ENCODE assay signal across 8 cellular contexts in genomic region chr1:62530516-62531154, GRCh38.
A peak's percentile ranks its signal among the peaks of the same experiment; 100 is the strongest.
DNase-seq lines count a peak whose midpoint lies in the region; ATAC-seq and TF ChIP-seq lines count a peak whose summit lies in the region.

No MANE protein-coding gene starts in this region.

- DNase-seq in DMS 273 (lab: John Stamatoyannopoulos, UW; ENCODE audit: unreplicated experiment) (peak; percentile 53), DMS 273 treated with DMSO at 0.1 percent for 48 hours (lab: John Stamatoyannopoulos, UW) (no peak), glomerular visceral epithelial cell (ENCODE audit: extremely low spot score) (peak; percentile 37), retina (peak; percentile 49), NCI-H2171 treated with DMSO at 0.1 percent for 48 hours (lab: John Stamatoyannopoulos, UW) (no peak), NCI-H446 (lab: John Stamatoyannopoulos, UW) (no peak), NCI-H1092 (lab: John Stamatoyannopoulos, UW) (no peak)

- peak; percentile 69 for ATAC-seq in SK-N-SH treated with all-trans-retinoic acid at 6 μM for 48 hours

TF ChIP-seq in SK-N-SH treated with all-trans-retinoic acid at 6 μM for 48 hours, 23 proteins besides CTCF, POLR2A, EP300 and RAD21:
- TF ChIP-seq RARB (CRISPR knock-in tag; IDR thresholded peaks at IDR 0.05), result no peak
- no peak for TF ChIP-seq CSRNP3 (CRISPR knock-in tag; IDR thresholded peaks at IDR 0.05)
- TF ChIP-seq TOX (CRISPR knock-in tag; IDR thresholded peaks at IDR 0.05; ENCODE audit: borderline replicate concordance), result no peak
- TF ChIP-seq ISL1 (CRISPR knock-in tag; IDR thresholded peaks at IDR 0.05), result no peak
- TF ChIP-seq ZNF8 (CRISPR knock-in tag; IDR thresholded peaks at IDR 0.05), result no peak
- no peak for TF ChIP-seq CREB5 (CRISPR knock-in tag; IDR thresholded peaks at IDR 0.05; ENCODE audit: low read depth)
- no peak for TF ChIP-seq OSR1 (CRISPR knock-in tag; IDR thresholded peaks at IDR 0.05)
- no peak for TF ChIP-seq PPARA (CRISPR knock-in tag; IDR thresholded peaks at IDR 0.05; ENCODE audit: borderline replicate concordance)
- TF ChIP-seq GLIS3 (CRISPR knock-in tag; IDR thresholded peaks at IDR 0.05), result no peak
- no peak for TF ChIP-seq TCF4 (CRISPR knock-in tag; IDR thresholded peaks at IDR 0.05; ENCODE audit: borderline replicate concordance)
- no peak for TF ChIP-seq TSHZ2 (CRISPR knock-in tag; IDR thresholded peaks at IDR 0.05)
- TF ChIP-seq BACH2 (CRISPR knock-in tag; IDR thresholded peaks at IDR 0.05; ENCODE audit: borderline replicate concordance), result no peak
- TF ChIP-seq ESRRG (CRISPR knock-in tag; IDR thresholded peaks at IDR 0.05), result no peak
- TF ChIP-seq POU6F1 (CRISPR knock-in tag; IDR thresholded peaks at IDR 0.05; ENCODE audit: borderline replicate concordance, low read depth), result no peak
- no peak for TF ChIP-seq ARNTL (CRISPR knock-in tag; IDR thresholded peaks at IDR 0.05; ENCODE audit: borderline replicate concordance, low read depth)
- no peak for TF ChIP-seq ZFP30 (CRISPR knock-in tag; IDR thresholded peaks at IDR 0.05)
- no peak for TF ChIP-seq ZNF565 (CRISPR knock-in tag; conservative IDR thresholded peaks at IDR 0.05; ENCODE audit: low read depth)
- no peak for TF ChIP-seq SNAI2 (CRISPR knock-in tag; IDR thresholded peaks at IDR 0.05)
TF ChIP-seq in SK-N-SH treated with all-trans-retinoic acid at 6 μM for 48 hours: peak in this region for 0.

Comparison
In these comparisons a context has a peak if more than half of its experiments do, and no peak if none do; other contexts are left out.
1. DNase-seq: peak in DMS 273 (single experiment), glomerular visceral epithelial cell (single experiment) and retina (single experiment); none in DMS 273 treated with DMSO at 0.1 percent for 48 hours (single experiment), NCI-H2171 treated with DMSO at 0.1 percent for 48 hours (single experiment), NCI-H446 (0 of 2) and NCI-H1092 (single experiment).